Comparison of ENCODE assay signal across 1 cellular context in genomic region chr7:112018305-112019030, GRCh38.
TF ChIP-seq lines count a peak whose summit lies in the region.

No MANE protein-coding gene starts in this region.

TF ChIP-seq in SK-N-SH treated with all-trans-retinoic acid at 6 μM for 48 hours, 23 proteins besides CTCF, POLR2A, EP300 and RAD21 (continued from another document):
- TF ChIP-seq RARB (CRISPR knock-in tag; IDR thresholded peaks at IDR 0.05): no peak
